Comparison of ENCODE assay signal across 17 cellular contexts in genomic region chr1:27290586-27290985, GRCh38. TPM values are rescaled to one million over a fixed set of nuclear protein-coding genes. Genes with fewer than 3 reads are reported as not detected.
DNase-seq lines count a peak whose midpoint lies in the region; ATAC-seq and TF ChIP-seq lines count a peak whose summit lies in the region.
"Had no signal": no experiment of that assay in that cellular context is flagged by ENCODE, and none has a peak within 500 bp of the region (broad histone marks: within the 10 kb centered on the region; RNA-seq: fewer than 3 reads in every experiment).

No MANE protein-coding gene starts in this region.

- no peak for ATAC-seq in activated T-cell treated with anti-CD3 and anti-CD28 coated beads, Interleukin-2, amount 50 U/mL, for 72 hours (replicated peaks in 1 of 2)
- ATAC-seq in HG02884 (IDR thresholded peaks at IDR 0.05; ENCODE audit: unreplicated experiment) (no peak), foreskin keratinocyte (no peak)
- ATAC-seq: CD8-positive, alpha-beta T cell had no signal

- H3K27me3 Mint-ChIP-seq in activated T-cell treated with anti-CD3 and anti-CD28 coated beads, Interleukin-2, amount 50 U/mL, for 72 hours (ENCODE audit: low read depth) = no peaks in the 10 kb centered on the region
- peaks cover 6% of the 10 kb centered on the region for H3K27me3 Mint-ChIP-seq in glutamatergic neuron (ENCODE audit: unreplicated experiment)

- H3K4me3 Mint-ChIP-seq in activated T-cell treated with anti-CD3 and anti-CD28 coated beads, Interleukin-2, amount 50 U/mL, for 72 hours = no peak overlapping the region
- peak overlapping the region; percentile 41 for H3K4me3 Mint-ChIP-seq in glutamatergic neuron (ENCODE audit: unreplicated experiment)
- H3K4me3 Mint-ChIP-seq: CD14-positive monocyte; CD8-positive, alpha-beta T cell; HFFc6 had no signal

- no peaks in the 10 kb centered on the region for H3K9me3 Mint-ChIP-seq in activated T-cell treated with anti-CD3 and anti-CD28 coated beads, Interleukin-2, amount 50 U/mL, for 72 hours
- peaks cover 6% of the 10 kb centered on the region for H3K9me3 Mint-ChIP-seq in glutamatergic neuron (ENCODE audit: unreplicated experiment)
- H3K9me3 Mint-ChIP-seq: CD14-positive monocyte; CD8-positive, alpha-beta T cell; HFFc6 had no signal

- peaks cover 42 to 55% of the 10 kb centered on the region in 2 donors for H3K36me3 ChIP-seq in muscle layer of duodenum (ENCODE audit: control insufficient read depth in 1 of 2, insufficient read depth in 2 of 2, low read length in 2 of 2)

- in situ Hi-C loops in G401 (cut with HindIII; ENCODE audit: low sequenced_read_pairs) = no loop called here

- H3K27ac Mint-ChIP-seq in activated T-cell treated with anti-CD3 and anti-CD28 coated beads, Interleukin-2, amount 50 U/mL, for 72 hours = peak overlapping the region; percentile 6
- peak overlapping the region; percentile 80 for H3K27ac Mint-ChIP-seq in glutamatergic neuron (ENCODE audit: unreplicated experiment)
- H3K27ac Mint-ChIP-seq: CD14-positive monocyte; CD8-positive, alpha-beta T cell; HFFc6 had no signal

- H3K4me1 ChIP-seq in muscle layer of duodenum (ENCODE audit: control insufficient read depth in 1 of 2, insufficient read depth in 2 of 2, low read length in 2 of 2) (no peaks in the 10 kb centered on the region), foreskin keratinocyte (no peaks in the 10 kb centered on the region)

- H3K36me3 Mint-ChIP-seq in activated T-cell treated with anti-CD3 and anti-CD28 coated beads, Interleukin-2, amount 50 U/mL, for 72 hours (ENCODE audit: insufficient read depth in 2 of 2) = no peaks in the 10 kb centered on the region
- H3K36me3 Mint-ChIP-seq in glutamatergic neuron (ENCODE audit: unreplicated experiment) = peaks cover 7% of the 10 kb centered on the region

- H3K9me3 ChIP-seq in muscle layer of duodenum (ENCODE audit: control insufficient read depth in 1 of 2, low read length in 2 of 2) = no peaks in the 10 kb centered on the region

- DNase-seq in activated T-cell treated with anti-CD3 and anti-CD28 coated beads, Interleukin-2, amount 50 U/mL, for 72 hours = no peak
- DNase-seq in activated T-cell treated with anti-CD3 and anti-CD28 coated beads, Interleukin-2, amount 50 U/mL, for 48 hours = no peak
- DNase-seq in glutamatergic neuron (no peak), G401 (ENCODE audit: low spot score) (no peak), foreskin keratinocyte (no peak)
- DNase-seq: CD8-positive, alpha-beta T cell; COR-L47; DMS153; DMS79 treated with DMSO at 0.1 percent for 48 hours; EL; GDM1; HCEC 1CT; HFFc6 had no signal

- no peaks in the 10 kb centered on the region for H3K4me1 Mint-ChIP-seq in activated T-cell treated with anti-CD3 and anti-CD28 coated beads, Interleukin-2, amount 50 U/mL, for 72 hours (ENCODE audit: low read depth)
- H3K4me1 Mint-ChIP-seq in glutamatergic neuron (ENCODE audit: low read depth, unreplicated experiment) = peaks cover 8% of the 10 kb centered on the region
- H3K4me1 Mint-ChIP-seq: CD14-positive monocyte had no signal

- H3K27me3 ChIP-seq in muscle layer of duodenum (ENCODE audit: low read depth, low read length) (no peaks in the 10 kb centered on the region), foreskin keratinocyte (no peaks in the 10 kb centered on the region)

- TF ChIP-seq CTCF in glutamatergic neuron (IDR thresholded peaks at IDR 0.05; ENCODE audit: partially characterized antibody, unreplicated experiment) (no peak), foreskin keratinocyte (conservative IDR thresholded peaks at IDR 0.05) (no peak)

- no peak overlapping the region for H3K4me3 ChIP-seq in muscle layer of duodenum (ENCODE audit: low read depth in 1 of 2, low read length in 2 of 2)

- peak overlapping the region; percentile 12 for H3K27ac ChIP-seq in muscle layer of duodenum (ENCODE audit: low read length)
- H3K27ac ChIP-seq in foreskin keratinocyte = no peak overlapping the region
- H3K27ac ChIP-seq: 22Rv1 had no signal

RNA-seq across cellular contexts. Expression of gene TMEM222, which starts 31.4 kb away (rescaled TPM):
- total RNA-seq in activated T-cell treated with anti-CD3 and anti-CD28 coated beads, Interleukin-2, amount 50 U/mL, for 72 hours = 10 to 100 TPM; 41.9 to 61.3 TPM
- total RNA-seq in glutamatergic neuron (ENCODE audit: unreplicated experiment) (50.0 TPM), foreskin keratinocyte (31.5 and 34.6 TPM in 2 replicates)
- total RNA-seq in G401 (2014; rRNA removed; shearing (Covaris generic)) = 38.2 and 49.1 TPM in 2 replicates
- polyA plus RNA-seq in foreskin keratinocyte = 44.0 and 50.2 TPM in 2 replicates

RNA-seq across cellular contexts. Expression of gene SYTL1, which starts 51.2 kb away (rescaled TPM):
- total RNA-seq in activated T-cell treated with anti-CD3 and anti-CD28 coated beads, Interleukin-2, amount 50 U/mL, for 72 hours = 10 to 100 TPM; 73.1 to 89.9 TPM
- total RNA-seq in glutamatergic neuron (ENCODE audit: unreplicated experiment) = 3.2 TPM
- 38.2 and 44.0 TPM in 2 replicates for total RNA-seq in G401 (2014; rRNA removed; shearing (Covaris generic))
- 42.3 and 49.3 TPM in 2 replicates for total RNA-seq in foreskin keratinocyte
- 49.6 and 62.4 TPM in 2 replicates for polyA plus RNA-seq in foreskin keratinocyte

RNA-seq across cellular contexts. Expression of gene WDTC1, which starts 56.2 kb away (rescaled TPM):
- total RNA-seq in activated T-cell treated with anti-CD3 and anti-CD28 coated beads, Interleukin-2, amount 50 U/mL, for 72 hours = 10 to 100 TPM; 41.6 to 42.5 TPM
- 49.4 TPM for total RNA-seq in glutamatergic neuron (ENCODE audit: unreplicated experiment)
- 13.2 and 15.8 TPM in 2 replicates for total RNA-seq in G401 (2014; rRNA removed; shearing (Covaris generic))
- 14.5 and 17.9 TPM in 2 replicates for total RNA-seq in foreskin keratinocyte
- 9.7 and 10.1 TPM in 2 replicates for polyA plus RNA-seq in foreskin keratinocyte
